ENCODE assay signal across 11 cellular contexts in the genomic region with DNA sequence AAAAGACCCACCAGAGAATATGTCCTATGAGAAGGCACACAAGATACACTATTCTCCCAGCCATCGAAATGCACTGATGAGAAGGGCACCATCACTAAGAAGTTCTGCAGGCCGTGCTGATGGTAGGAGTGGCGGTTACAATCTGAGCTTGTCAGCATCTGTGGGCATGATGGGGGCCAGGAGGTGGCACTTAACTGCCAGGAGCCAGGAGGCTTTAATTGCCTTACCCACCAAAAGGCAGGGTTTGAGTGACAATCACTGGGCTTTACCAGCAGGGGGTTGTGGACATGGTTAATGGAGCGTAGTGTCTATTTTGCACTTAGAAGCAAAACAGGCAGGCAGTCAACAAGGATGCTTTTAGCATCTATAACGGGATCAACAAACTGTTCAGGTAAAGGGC. TPM values are rescaled to one million over a fixed set of nuclear protein-coding genes. Genes with fewer than 3 reads are reported as not detected.
DNase-seq lines count a peak whose midpoint lies in the region; ATAC-seq and TF ChIP-seq lines count a peak whose summit lies in the region.
"Had no signal": no experiment of that assay in that cellular context is flagged by ENCODE, and none has a peak within 500 bp of the region (broad histone marks: within the 10 kb centered on the region; RNA-seq: fewer than 3 reads in every experiment).

No MANE protein-coding gene starts in this region.

- no peak overlapping the region for H3K4me3 Mint-ChIP-seq in activated naive CD4-positive, alpha-beta T cell treated with anti-CD3 and anti-CD28 coated beads for 36 hours
- no peak overlapping the region for H3K4me3 Mint-ChIP-seq in activated B cell treated with CpG ODN at 0.5 μM for 24 hours
- H3K4me3 Mint-ChIP-seq: CD4-positive, CD25-positive, alpha-beta regulatory T cell; natural killer cell had no signal

- no peaks in the 10 kb centered on the region for H3K36me3 ChIP-seq in adrenal gland (replicated peaks in 1 of 2)

- intact Hi-C loops in activated naive CD4-positive, alpha-beta T cell treated with anti-CD3 and anti-CD28 coated beads for 36 hours (cut with micrococcal nuclease) = no loop called here
- intact Hi-C loops in activated B cell treated with CpG ODN at 0.5 μM for 24 hours (cut with micrococcal nuclease) = no loop called here
- intact Hi-C loops in adrenal gland (cut with DNase I) = loop anchor here in 1 of 2 donors (5.0 kb wide), 1 partner anchor 157 kb away; no protein-coding TSS in a partner anchor

- POLR2A ChIA-PET in activated B cell treated with CpG ODN at 0.5 μM for 24 hours (lab: Charles Lee) = no interaction called here

- no peak overlapping the region for H3K27ac ChIP-seq in adrenal gland

- 88 to 93% (median 91%) methylated on average over 4 to 5 of the region's 5 CpGs for WGBS in adrenal gland, 4 donors

- DNase-seq in activated naive CD4-positive, alpha-beta T cell treated with anti-CD3 and anti-CD28 coated beads for 36 hours = peak; percentile 32
- no peak for DNase-seq in activated naive CD4-positive, alpha-beta T cell treated with Interleukin-2 at 50 U/mL for 16 hours
- DNase-seq in NB4 (ENCODE audit: low read depth) (peak; percentile 52), activated B cell treated with CpG ODN at 0.5 μM for 24 hours (no peak), adrenal gland (no peak)
- no peak for DNase-seq in stimulated activated naive CD8-positive, alpha-beta T cell treated with anti-CD3 and anti-CD28 coated beads, Interleukin-15, Interleukin-2, amounts not matched to agents 100 U/mL and 50 U/mL, for 24 hours
- DNase-seq: natural killer cell had no signal

- peak; percentile 2 for TF ChIP-seq CTCF in NB4 (IDR thresholded peaks at IDR 0.05; ENCODE audit: low read depth, low read length)
- TF ChIP-seq CTCF in activated B cell treated with CpG ODN at 0.5 μM for 24 hours (IDR thresholded peaks at IDR 0.05) = no peak
- TF ChIP-seq CTCF in adrenal gland (IDR thresholded peaks at IDR 0.05) = no peak

- no peak for TF ChIP-seq POLR2A in NB4 (IDR thresholded peaks at IDR 0.05; ENCODE audit: extremely low read depth, insufficient read length)
- no peak for TF ChIP-seq POLR2A in adrenal gland (IDR thresholded peaks at IDR 0.05)

- peak; percentile 45 for ATAC-seq in activated B cell treated with CpG ODN at 0.5 μM for 24 hours (ENCODE audit: low read depth)
- peak; percentile 67 for ATAC-seq in stimulated activated naive CD8-positive, alpha-beta T cell treated with anti-CD3 and anti-CD28 coated beads, Interleukin-15, Interleukin-2, amounts not matched to agents 100 U/mL and 50 U/mL, for 24 hours
- no peak for ATAC-seq in GM19328 (IDR thresholded peaks at IDR 0.05; ENCODE audit: unreplicated experiment)
- ATAC-seq in GM19395 (IDR thresholded peaks at IDR 0.05; ENCODE audit: unreplicated experiment) = no peak
- ATAC-seq: esophagus mucosa had no signal

- peaks cover 4% of the 10 kb centered on the region for H3K9me3 Mint-ChIP-seq in activated naive CD4-positive, alpha-beta T cell treated with anti-CD3 and anti-CD28 coated beads for 36 hours
- H3K9me3 Mint-ChIP-seq in activated B cell treated with CpG ODN at 0.5 μM for 24 hours = no peaks in the 10 kb centered on the region
- H3K9me3 Mint-ChIP-seq: natural killer cell had no signal

- H3K27ac Mint-ChIP-seq in activated naive CD4-positive, alpha-beta T cell treated with anti-CD3 and anti-CD28 coated beads for 36 hours = no peak overlapping the region
- H3K27ac Mint-ChIP-seq in activated B cell treated with CpG ODN at 0.5 μM for 24 hours = no peak overlapping the region
- H3K27ac Mint-ChIP-seq: CD4-positive, CD25-positive, alpha-beta regulatory T cell; natural killer cell had no signal

- H3K27me3 ChIP-seq in adrenal gland = no peaks in the 10 kb centered on the region

- no peaks in the 10 kb centered on the region for H3K36me3 Mint-ChIP-seq in activated naive CD4-positive, alpha-beta T cell treated with anti-CD3 and anti-CD28 coated beads for 36 hours (ENCODE audit: low read depth)
- H3K36me3 Mint-ChIP-seq in activated B cell treated with CpG ODN at 0.5 μM for 24 hours (ENCODE audit: low read depth) = no peaks in the 10 kb centered on the region
- H3K36me3 Mint-ChIP-seq: natural killer cell had no signal

- no peaks in the 10 kb centered on the region for H3K27me3 Mint-ChIP-seq in activated naive CD4-positive, alpha-beta T cell treated with anti-CD3 and anti-CD28 coated beads for 36 hours (ENCODE audit: low read depth)
- no peaks in the 10 kb centered on the region for H3K27me3 Mint-ChIP-seq in activated B cell treated with CpG ODN at 0.5 μM for 24 hours

- H3K4me1 ChIP-seq in adrenal gland (replicated peaks in 1 of 2) = no peaks in the 10 kb centered on the region

- H3K4me3 ChIP-seq in NB4 (ENCODE audit: low read depth, low read length) = no peak overlapping the region
- no peak overlapping the region for H3K4me3 ChIP-seq in adrenal gland

- CTCF ChIA-PET in activated naive CD4-positive, alpha-beta T cell treated with anti-CD3 and anti-CD28 coated beads for 36 hours (lab: Charles Lee) = interaction anchor here (0.6 to 1.0 kb wide), 2 partner anchors 46 to 87 kb away, joined by 3 read pairs; no protein-coding TSS in a partner anchor
- CTCF ChIA-PET in activated B cell treated with CpG ODN at 0.5 μM for 24 hours (lab: Charles Lee) = no interaction called here

- H3K9me3 ChIP-seq in adrenal gland (replicated peaks in 1 of 3) = no peaks in the 10 kb centered on the region

- no peaks in the 10 kb centered on the region for H3K4me1 Mint-ChIP-seq in activated naive CD4-positive, alpha-beta T cell treated with anti-CD3 and anti-CD28 coated beads for 36 hours (ENCODE audit: low read depth)
- H3K4me1 Mint-ChIP-seq in activated B cell treated with CpG ODN at 0.5 μM for 24 hours = peaks cover 4% of the 10 kb centered on the region
- H3K4me1 Mint-ChIP-seq: CD4-positive, CD25-positive, alpha-beta regulatory T cell; natural killer cell had no signal

RNA-seq across cellular contexts. Expression of a gene that starts 16.0 kb away (rescaled TPM):
- total RNA-seq in activated naive CD4-positive, alpha-beta T cell treated with anti-CD3 and anti-CD28 coated beads for 36 hours = 10 to 100 TPM; 54.3 to 56.4 TPM
- total RNA-seq in activated B cell treated with CpG ODN at 0.5 μM for 24 hours (39.2 and 44.9 TPM in 2 replicates), adrenal gland (10 to 100 TPM; 21.2 to 92.7 (median 44.2) TPM)
- 10 to 100 TPM; 16.6 to 27.2 (median 19.9) TPM for polyA plus RNA-seq in adrenal gland

RNA-seq across cellular contexts. Expression of a gene that starts 31.6 kb away (rescaled TPM):
- total RNA-seq in activated naive CD4-positive, alpha-beta T cell treated with anti-CD3 and anti-CD28 coated beads for 36 hours = 10 to 100 TPM; 36.8 to 42.8 TPM
- 39.4 and 41.2 TPM in 2 replicates for total RNA-seq in activated B cell treated with CpG ODN at 0.5 μM for 24 hours
- 10 to 100 TPM; 38.8 to 87.1 (median 54.3) TPM for total RNA-seq in adrenal gland
- 10 to 100 TPM in 2 of 3 donors, 1 to 10 TPM in 1; 9.9 to 63.7 (median 18.9) TPM for polyA plus RNA-seq in adrenal gland

Comparison
In these comparisons a context has a peak if more than half of its experiments do, and no peak if none do; other contexts are left out.
1. DNase-seq: peak in activated naive CD4-positive, alpha-beta T cell treated with anti-CD3 and anti-CD28 coated beads for 36 hours (single experiment) and NB4 (single experiment); none in activated naive CD4-positive, alpha-beta T cell treated with Interleukin-2 at 50 U/mL for 16 hours (single experiment), activated B cell treated with CpG ODN at 0.5 μM for 24 hours (single experiment), stimulated activated naive CD8-positive, alpha-beta T cell treated with anti-CD3 and anti-CD28 coated beads, Interleukin-15, Interleukin-2, amounts not matched to agents 100 U/mL and 50 U/mL, for 24 hours (single experiment) and adrenal gland (0 of 7).
2. ATAC-seq: peak in activated B cell treated with CpG ODN at 0.5 μM for 24 hours (single experiment) and stimulated activated naive CD8-positive, alpha-beta T cell treated with anti-CD3 and anti-CD28 coated beads, Interleukin-15, Interleukin-2, amounts not matched to agents 100 U/mL and 50 U/mL, for 24 hours (single experiment); none in GM19328 (single experiment) and GM19395 (single experiment).